Comparison of ENCODE assay signal across 9 cellular contexts in the genomic region with DNA sequence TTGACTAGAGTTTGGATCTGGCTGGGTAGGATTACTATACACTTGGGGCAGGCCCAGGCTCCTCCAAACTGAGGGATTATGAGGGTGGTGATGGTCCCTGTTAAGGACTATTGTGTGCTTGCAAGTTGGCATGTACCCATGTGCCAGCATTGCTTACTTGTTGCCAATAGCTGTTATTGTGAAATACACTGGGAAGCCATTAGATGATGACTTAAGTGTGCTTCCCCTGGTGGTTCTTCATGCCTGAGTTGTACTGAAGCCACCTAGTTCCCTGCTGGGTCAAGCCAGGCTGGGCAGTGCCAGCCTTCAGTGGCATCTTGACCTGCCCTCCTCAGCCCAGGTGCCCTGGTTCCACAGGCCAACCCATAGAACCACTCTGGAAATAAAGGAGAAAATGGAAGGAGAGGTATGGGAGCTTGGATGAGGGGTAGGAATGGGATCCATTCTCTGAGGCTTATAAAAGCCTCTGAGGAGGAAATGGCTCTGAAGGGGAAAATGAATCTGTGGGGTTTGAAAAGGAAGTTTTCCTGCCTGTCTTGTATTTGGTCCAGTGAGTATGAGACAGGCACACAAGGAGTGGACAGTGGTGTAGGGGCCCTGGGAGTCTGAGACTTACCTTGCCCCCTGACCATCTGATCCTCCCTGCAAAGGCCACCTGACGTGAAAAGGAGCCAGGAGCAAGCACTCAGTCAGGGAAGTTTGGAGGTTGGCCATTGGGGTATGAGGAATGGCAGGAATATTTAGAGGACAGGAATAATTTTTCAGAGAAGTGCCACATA. TPM values are rescaled to one million over a fixed set of nuclear protein-coding genes. Genes with fewer than 3 reads are reported as not detected.
A peak's percentile ranks its signal among the peaks of the same experiment; 100 is the strongest.
DNase-seq lines count a peak whose midpoint lies in the region; ATAC-seq and TF ChIP-seq lines count a peak whose summit lies in the region.
"Had no signal": no experiment of that assay in that cellular context is flagged by ENCODE, and none has a peak within 500 bp of the region (broad histone marks: within the 10 kb centered on the region; RNA-seq: fewer than 3 reads in every experiment).

No MANE protein-coding gene starts in this region.

- H3K27me3 Mint-ChIP-seq in activated naive CD4-positive, alpha-beta T cell treated with anti-CD3 and anti-CD28 coated beads, Interleukin-2, amount 50 U/mL, for 24 hours = no peaks in the 10 kb centered on the region
- H3K27me3 Mint-ChIP-seq in activated T-helper 17 cell treated with anti-CD3 and anti-CD28 coated beads, Interleukin-2, amount 50 U/mL, for 72 hours = no peaks in the 10 kb centered on the region

- H3K4me3 Mint-ChIP-seq in activated naive CD4-positive, alpha-beta T cell treated with anti-CD3 and anti-CD28 coated beads, Interleukin-2, amount 50 U/mL, for 24 hours = peak overlapping the region; percentile 80
- H3K4me3 Mint-ChIP-seq in activated T-helper 17 cell treated with anti-CD3 and anti-CD28 coated beads, Interleukin-2, amount 50 U/mL, for 72 hours = peak overlapping the region; percentile 87

- no peak for TF ChIP-seq POLR2A in transverse colon (IDR thresholded peaks at IDR 0.05)

- H3K27me3 ChIP-seq in left lung = peaks cover 0 to 16% of the 10 kb centered on the region in 2 donors
- peaks cover 3% of the 10 kb centered on the region for H3K27me3 ChIP-seq in transverse colon

- H3K4me3 ChIP-seq in left lung (peak overlapping the region in 1 of 2 donors; percentile 64), transverse colon (peak overlapping the region in 2 of 4 donors; percentile 45 to 58)

- H3K36me3 ChIP-seq in left lung (peaks cover 0 to 20% of the 10 kb centered on the region in 2 donors), transverse colon (no peaks in the 10 kb centered on the region)

- in situ Hi-C loops in transverse colon (cut with MboI; ENCODE audit: low pct_ligation_motif_present in 1 of 4, low pct_unique_long_range_greater_than_20kb in 1 of 4, low sequenced_read_pairs in 3 of 4) = no loop called here

- DNase-seq in activated naive CD4-positive, alpha-beta T cell treated with anti-CD3 and anti-CD28 coated beads, Interleukin-2, amount 50 U/mL, for 16 hours = no peak
- DNase-seq in left lung = no peak
- no peak for DNase-seq in transverse colon
- DNase-seq in NCI-H146 treated with DMSO at 0.1 percent for 48 hours (lab: John Stamatoyannopoulos, UW; ENCODE audit: unreplicated experiment) = no peak
- DNase-seq in posterior vena cava (ENCODE audit: low spot score) = no peak
- no peak for DNase-seq in activated gamma-delta T cell treated with Interleukin-2 at 50 U/mL for 16 hours
- DNase-seq: Caco-2 had no signal

- peak in 1 of 2 donors; percentile 16 for TF ChIP-seq CTCF in left lung (IDR thresholded peaks at IDR 0.05)
- TF ChIP-seq CTCF in transverse colon (IDR thresholded peaks at IDR 0.05) = no peak

- H3K4me1 ChIP-seq in left lung = peaks cover 38 to 96% of the 10 kb centered on the region in 2 donors
- H3K4me1 ChIP-seq in transverse colon = peaks cover 19 to 79% (median 55%) of the 10 kb centered on the region in 4 donors

- peaks cover 75% of the 10 kb centered on the region for H3K4me1 Mint-ChIP-seq in activated naive CD4-positive, alpha-beta T cell treated with anti-CD3 and anti-CD28 coated beads, Interleukin-2, amount 50 U/mL, for 24 hours
- H3K4me1 Mint-ChIP-seq in activated T-helper 17 cell treated with anti-CD3 and anti-CD28 coated beads, Interleukin-2, amount 50 U/mL, for 72 hours = peaks cover 53% of the 10 kb centered on the region

- H3K9me3 Mint-ChIP-seq in activated naive CD4-positive, alpha-beta T cell treated with anti-CD3 and anti-CD28 coated beads, Interleukin-2, amount 50 U/mL, for 24 hours = no peaks in the 10 kb centered on the region
- no peaks in the 10 kb centered on the region for H3K9me3 Mint-ChIP-seq in activated T-helper 17 cell treated with anti-CD3 and anti-CD28 coated beads, Interleukin-2, amount 50 U/mL, for 72 hours

- peak overlapping the region; percentile 82 for H3K27ac Mint-ChIP-seq in activated naive CD4-positive, alpha-beta T cell treated with anti-CD3 and anti-CD28 coated beads, Interleukin-2, amount 50 U/mL, for 24 hours
- H3K27ac Mint-ChIP-seq in activated T-helper 17 cell treated with anti-CD3 and anti-CD28 coated beads, Interleukin-2, amount 50 U/mL, for 72 hours = peak overlapping the region; percentile 86

- H3K36me3 Mint-ChIP-seq in activated naive CD4-positive, alpha-beta T cell treated with anti-CD3 and anti-CD28 coated beads, Interleukin-2, amount 50 U/mL, for 24 hours = peaks cover 4% of the 10 kb centered on the region
- peaks cover 25% of the 10 kb centered on the region for H3K36me3 Mint-ChIP-seq in activated T-helper 17 cell treated with anti-CD3 and anti-CD28 coated beads, Interleukin-2, amount 50 U/mL, for 72 hours (ENCODE audit: low read depth)

- intact Hi-C loops in left lung (cut with DNase I) = no loop called here
- intact Hi-C loops in transverse colon (cut with DNase I; ENCODE audit: low total_unique reads) = no loop called here
- intact Hi-C loops in posterior vena cava (cut with DNase I) = no loop called here

- ATAC-seq in activated T-helper 17 cell treated with anti-CD3 and anti-CD28 coated beads, Interleukin-2, amount 50 U/mL, for 72 hours (replicated peaks) = no peak
- no peak for ATAC-seq in left lung

- 92% methylated on average over 1 of the region's 1 CpG; no CpG with 5 or more reads in 1 of the 2 donors for WGBS in transverse colon (ENCODE audit: low coverage in 1 of 2), 2 donors

- no peak for TF ChIP-seq EP300 in transverse colon (IDR thresholded peaks at IDR 0.05; ENCODE audit: low read depth)

- H3K27ac ChIP-seq in left lung (peak overlapping the region; percentile 86 to 95), transverse colon (peak overlapping the region; percentile 81 to 90 (median 86))

- H3K9me3 ChIP-seq in left lung (no peaks in the 10 kb centered on the region), transverse colon (no peaks in the 10 kb centered on the region)
- H3K9me3 ChIP-seq: Caco-2 had no signal

RNA-seq across cellular contexts. Expression of a gene that starts 0.7 kb away (rescaled TPM):
- 10 to 100 TPM; 11.6 to 21.4 TPM for total RNA-seq in activated T-helper 17 cell treated with anti-CD3 and anti-CD28 coated beads, Interleukin-2, amount 50 U/mL, for 72 hours
- total RNA-seq in left lung = 10 to 100 TPM in 1 of 2 donors, 1 to 10 TPM in 1; 5.9 to 26.1 TPM
- 1 to 10 TPM; 1.1 to 8.3 (median 6.2) TPM for total RNA-seq in transverse colon
- 1 to 10 TPM; 5.6 TPM for total RNA-seq in posterior vena cava

RNA-seq across cellular contexts. Expression of a gene that starts 2.1 kb away (rescaled TPM):
- 10 to 100 TPM in 1 of 2 donors, 1 to 10 TPM in 1; 8.7 to 13.5 TPM for total RNA-seq in activated T-helper 17 cell treated with anti-CD3 and anti-CD28 coated beads, Interleukin-2, amount 50 U/mL, for 72 hours
- 1 to 10 TPM; 4.5 to 6.3 TPM for total RNA-seq in left lung
- total RNA-seq in transverse colon = 10 to 100 TPM in 1 of 4 donors, 1 to 10 TPM in 3; 4.4 to 81.5 (median 7.1) TPM
- 1 to 10 TPM; 2.5 to 4.0 TPM for total RNA-seq in posterior vena cava

RNA-seq across cellular contexts. Expression of a gene that starts 4.2 kb away (rescaled TPM):
- 10 to 100 TPM; 14.9 to 28.1 TPM for total RNA-seq in activated T-helper 17 cell treated with anti-CD3 and anti-CD28 coated beads, Interleukin-2, amount 50 U/mL, for 72 hours
- 10 to 100 TPM in 1 of 2 donors, 1 to 10 TPM in 1; 9.2 to 22.7 TPM for total RNA-seq in left lung
- 100 to 1,000 TPM in 1 of 4 donors, 10 to 100 TPM in 2, 1 to 10 TPM in 1; 6.7 to 168 (median 23.6) TPM for total RNA-seq in transverse colon
- total RNA-seq in posterior vena cava = 10 to 100 TPM; 10.1 to 10.8 TPM

RNA-seq across cellular contexts. Expression of a gene that starts 12.4 kb away (rescaled TPM):
- 10 to 100 TPM; 21.2 to 42.2 TPM for total RNA-seq in activated T-helper 17 cell treated with anti-CD3 and anti-CD28 coated beads, Interleukin-2, amount 50 U/mL, for 72 hours
- total RNA-seq in left lung (10 to 100 TPM; 22.4 to 24.8 TPM), transverse colon (10 to 100 TPM; 18.8 to 20.9 (median 19.3) TPM), posterior vena cava (10 to 100 TPM; 19.2 to 20.9 TPM)

RNA-seq across cellular contexts. Expression of a gene that starts 12.4 kb away (rescaled TPM):
- 10 to 100 TPM; 12.6 to 14.2 TPM for total RNA-seq in activated T-helper 17 cell treated with anti-CD3 and anti-CD28 coated beads, Interleukin-2, amount 50 U/mL, for 72 hours
- total RNA-seq in left lung = 10 to 100 TPM; 24.9 to 50.2 TPM
- 100 to 1,000 TPM in 1 of 4 donors, 10 to 100 TPM in 3; 84.2 to 106 (median 94.6) TPM for total RNA-seq in transverse colon
- 10 to 100 TPM; 14.0 to 17.9 TPM for total RNA-seq in posterior vena cava
